24 cellular contexts compared by ENCODE assay signal in the genomic region with DNA sequence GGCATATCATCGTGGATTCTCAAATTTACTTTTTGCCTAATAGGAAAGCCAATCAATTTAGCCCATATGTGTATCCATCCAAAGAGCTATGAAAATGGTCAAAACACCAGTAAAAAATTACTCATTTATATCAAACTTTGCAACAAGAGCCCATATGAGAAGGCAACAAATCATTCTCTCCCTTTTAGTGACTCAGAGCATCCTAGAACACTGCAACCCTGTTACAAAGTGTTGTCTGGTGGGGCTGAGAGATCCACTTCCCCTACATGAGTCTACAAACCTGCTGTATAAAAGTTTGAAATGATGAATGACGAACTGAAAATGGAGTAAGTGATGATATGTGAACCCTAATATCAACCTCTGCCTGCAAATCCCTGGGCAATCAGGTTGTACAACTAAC. TPM values are rescaled to one million over a fixed set of nuclear protein-coding genes. Genes with fewer than 3 reads are reported as not detected.
DNase-seq lines count a peak whose midpoint lies in the region; ATAC-seq, FAIRE-seq and TF ChIP-seq lines count a peak whose summit lies in the region.
"Had no signal": no experiment of that assay in that cellular context is flagged by ENCODE, and none has a peak within 500 bp of the region (broad histone marks: within the 10 kb centered on the region; RNA-seq: fewer than 3 reads in every experiment).

No MANE protein-coding gene starts in this region.

- H3K27ac ChIP-seq in IMR-90 (ENCODE audit: insufficient read depth, low read length) (no peak overlapping the region), esophagus muscularis mucosa (replicated peaks in 1 of 4) (peak overlapping the region; percentile 67 to 95 (median 85)), suprapubic skin (peak overlapping the region; percentile 53), kidney (ENCODE audit: low read depth in 2 of 2, low read length in 2 of 2) (no peak overlapping the region)
- H3K27ac ChIP-seq: BLaER1 treated with 17β-estradiol and CSF1 and Interleukin-3, amounts not matched to agents 10 nM and 100 nM; pancreas; right lobe of liver had no signal

- no peaks in the 10 kb centered on the region for H3K27me3 Mint-ChIP-seq in neural crest cell (ENCODE audit: low read depth)
- H3K27me3 Mint-ChIP-seq: memory B cell; stimulated activated naive CD8-positive, alpha-beta T cell treated with anti-CD3 and anti-CD28 coated beads, Interleukin-15, Interleukin-2, amounts not matched to agents 100 ng/mL and 50 ng/mL, for 24 hours; T-cell had no signal

- peaks cover 13% of the 10 kb centered on the region for H3K9me1 ChIP-seq in IMR-90 (ENCODE audit: insufficient read depth, low read length)

- no peak overlapping the region for H3K9ac ChIP-seq in IMR-90 (ENCODE audit: low read depth, low read length)
- H3K9ac ChIP-seq in kidney (ENCODE audit: low read length in 2 of 2), result no peak overlapping the region
- H3K9ac ChIP-seq: BLaER1 treated with 17β-estradiol and CSF1 and Interleukin-3, amounts not matched to agents 10 nM and 100 nM had no signal

- FAIRE-seq in kidney (lab: Jason Lieb, UNC), result no peak
- FAIRE-seq: bronchial epithelial cell, pancreas had no signal

- no peak overlapping the region for H3K4me2 ChIP-seq in IMR-90 (ENCODE audit: low read depth, low read length)
- H3K4me2 ChIP-seq: BLaER1 treated with 17β-estradiol and CSF1 and Interleukin-3, amounts not matched to agents 10 nM and 100 nM had no signal

- TF ChIP-seq EP300 in esophagus muscularis mucosa (IDR thresholded peaks at IDR 0.05) (no peak), suprapubic skin (IDR thresholded peaks at IDR 0.05) (no peak)

- H3K56ac ChIP-seq in IMR-90 (ENCODE audit: extremely low read depth, insufficient read depth, low read length), result no peak overlapping the region

- dilution Hi-C loops in IMR-90 (cut with HindIII; ENCODE audit: low sequenced_read_pairs, unreplicated experiment), result loop anchor here (25.0 kb wide), 1 partner anchor 89 kb away; no protein-coding TSS in a partner anchor

- peak overlapping the region; percentile 43; the same call in 1 of the 2 replicates for H3K18ac ChIP-seq in IMR-90 (ENCODE audit: low read depth, low read length)

- WGBS in IMR-90 (ENCODE audit: extremely low coverage in 2 of 2, insufficient read length in 1 of 2), 2 experiments, result no CpG with 5 or more reads among the region's 2 CpGs
- WGBS in esophagus muscularis mucosa, result 87% methylated on average over 2 of the region's 2 CpGs
- WGBS in suprapubic skin, result 79% methylated on average over 2 of the region's 2 CpGs

- DNase-seq in IMR-90 (peak; percentile 31), esophagus muscularis mucosa (ENCODE audit: extremely low spot score) (no peak), neural crest cell (ENCODE audit: low read depth, low spot score) (no peak), suprapubic skin (ENCODE audit: low spot score in 2 of 2) (no peak), SW 1271 (lab: John Stamatoyannopoulos, UW) (no peak), kidney (no peak), NCI-H345 treated with DMSO at 0.1 percent for 48 hours (lab: John Stamatoyannopoulos, UW; ENCODE audit: unreplicated experiment) (no peak)
- DNase-seq: activated CD4-positive, CD25-positive, alpha-beta regulatory T cell treated with anti-CD3 and anti-CD28 coated beads, Interleukin-2, amount 50 U/mL, for 72 hours; activated gamma-delta T cell; Caco-2; DMS79; KG1; MM.1S; naive thymus-derived CD8-positive, alpha-beta T cell; NCI-H1417; NCI-H510A treated with DMSO at 0.1 percent for 48 hours; pancreas; right lobe of liver; SHP77 treated with DMSO at 0.1 percent for 48 hours; T-cell had no signal

- no peak overlapping the region for H3K4me3 Mint-ChIP-seq in neural crest cell
- H3K4me3 Mint-ChIP-seq: memory B cell; naive thymus-derived CD8-positive, alpha-beta T cell; stimulated activated naive CD8-positive, alpha-beta T cell treated with anti-CD3 and anti-CD28 coated beads, Interleukin-15, Interleukin-2, amounts not matched to agents 100 ng/mL and 50 ng/mL, for 24 hours; T-cell had no signal

- peaks cover 8% of the 10 kb centered on the region; the same call in 1 of the 2 replicates for H4K20me1 ChIP-seq in IMR-90 (ENCODE audit: insufficient read depth, low read length)
- H4K20me1 ChIP-seq: BLaER1 treated with 17β-estradiol and CSF1 and Interleukin-3, amounts not matched to agents 10 nM and 100 nM had no signal

- CTCF ChIA-PET in IMR-90 (lab: Yijun Ruan, JAX), result no interaction called here

- peak overlapping the region; percentile 30; the same call in 1 of the 2 replicates for H4K91ac ChIP-seq in IMR-90 (ENCODE audit: insufficient read depth, low read depth, low read length)

- peaks cover 13% of the 10 kb centered on the region for H3K36me3 Mint-ChIP-seq in neural crest cell (ENCODE audit: low read depth)
- H3K36me3 Mint-ChIP-seq: memory B cell; naive thymus-derived CD8-positive, alpha-beta T cell; T-cell had no signal

- H3K27me3 ChIP-seq in IMR-90 (ENCODE audit: control insufficient read depth, insufficient read depth, low read length), result no peaks in the 10 kb centered on the region
- H3K27me3 ChIP-seq in esophagus muscularis mucosa, result no peaks in the 10 kb centered on the region
- H3K27me3 ChIP-seq in suprapubic skin, result no peaks in the 10 kb centered on the region
- H3K27me3 ChIP-seq: BLaER1 treated with 17β-estradiol and CSF1 and Interleukin-3, amounts not matched to agents 10 nM and 100 nM; pancreas; right lobe of liver had no signal

- peak overlapping the region in 1 of 2 experiments; percentile 16; a peak in 1 of 4 replicates for H4K8ac ChIP-seq in IMR-90 (ENCODE audit: low read depth in 2 of 2, low read length in 2 of 2)

- H3K79me1 ChIP-seq in IMR-90 (ENCODE audit: low read depth in 1 of 2, low read length in 2 of 2), result peaks cover 0 to 14% of the 10 kb centered on the region in 2 experiments; a peak in 3 of 4 replicates

- TF ChIP-seq POLR2A in IMR-90 (IDR thresholded peaks at IDR 0.05; ENCODE audit: low read depth, low read length) (no peak), esophagus muscularis mucosa (IDR thresholded peaks at IDR 0.05; ENCODE audit: low read depth) (no peak), suprapubic skin (IDR thresholded peaks at IDR 0.05) (no peak)

- no peak for TF ChIP-seq RAD21 in IMR-90 (IDR thresholded peaks at IDR 0.05; ENCODE audit: low read length)

- no peak overlapping the region for H2AFZ ChIP-seq in IMR-90 (replicated peaks; ENCODE audit: low read length, poor library complexity)

- peak overlapping the region; percentile 19; the same call in 1 of the 2 replicates for H3K4ac ChIP-seq in IMR-90 (ENCODE audit: low read depth, low read length)

- no peak overlapping the region for H2AK9ac ChIP-seq in IMR-90 (replicated peaks; ENCODE audit: low read depth, low read length, poor library complexity)

- intact Hi-C loops in IMR-90 (cut with micrococcal nuclease), result loop anchor here (5.0 kb wide), 1 partner anchor 89 kb away; no protein-coding TSS in a partner anchor
- intact Hi-C loops in esophagus muscularis mucosa (cut with DNase I), result loop anchor here (5.0 kb wide), 1 partner anchor 89 kb away; no protein-coding TSS in a partner anchor
- intact Hi-C loops in kidney (cut with DNase I), result no loop called here

- peaks cover 16% of the 10 kb centered on the region for H3K4me1 ChIP-seq in IMR-90 (ENCODE audit: control insufficient read depth, insufficient read depth, low read length)
- peaks cover 86 to 100% (median 97%) of the 10 kb centered on the region in 4 donors for H3K4me1 ChIP-seq in esophagus muscularis mucosa
- H3K4me1 ChIP-seq in suprapubic skin, result peaks cover 54% of the 10 kb centered on the region
- H3K4me1 ChIP-seq in kidney (ENCODE audit: control insufficient read depth in 1 of 2, insufficient read depth in 1 of 2, low read depth in 1 of 2, low read length in 2 of 2), result peaks cover 5 to 13% of the 10 kb centered on the region in 2 donors
- H3K4me1 ChIP-seq: pancreas, right lobe of liver had no signal

- H2BK120ac ChIP-seq in IMR-90 (ENCODE audit: low read depth, low read length), result no peak overlapping the region

- BruUV-seq in IMR-90 (replicated peaks; lab: Mats Ljungman, UMichigan), result no TSS peak

- H3K27ac Mint-ChIP-seq in neural crest cell (ENCODE audit: unreplicated experiment), result peak overlapping the region; percentile 96
- H3K27ac Mint-ChIP-seq: memory B cell; naive thymus-derived CD8-positive, alpha-beta T cell; stimulated activated naive CD8-positive, alpha-beta T cell treated with anti-CD3 and anti-CD28 coated beads, Interleukin-15, Interleukin-2, amounts not matched to agents 100 ng/mL and 50 ng/mL, for 24 hours; T-cell had no signal

- no peak overlapping the region; the same call in 1 of the 2 replicates for H3K14ac ChIP-seq in IMR-90 (replicated peaks; ENCODE audit: low read depth, low read length)

- H3K9me3 ChIP-seq in IMR-90 (ENCODE audit: control insufficient read depth, insufficient read depth, low read length), result no peaks in the 10 kb centered on the region
- no peaks in the 10 kb centered on the region for H3K9me3 ChIP-seq in esophagus muscularis mucosa
- no peaks in the 10 kb centered on the region for H3K9me3 ChIP-seq in suprapubic skin
- H3K9me3 ChIP-seq in kidney (ENCODE audit: control insufficient read depth in 1 of 2, low read length in 2 of 2), result no peaks in the 10 kb centered on the region
- H3K9me3 ChIP-seq: BLaER1 treated with 17β-estradiol and CSF1 and Interleukin-3, amounts not matched to agents 10 nM and 100 nM; Caco-2; pancreas; right lobe of liver had no signal

- H2BK20ac ChIP-seq in IMR-90 (ENCODE audit: low read depth, low read length), result peak overlapping the region; percentile 60

- no peak overlapping the region for H4K5ac ChIP-seq in IMR-90 (ENCODE audit: low read depth, low read length)

- no peaks in the 10 kb centered on the region for H3K9me3 Mint-ChIP-seq in neural crest cell
- H3K9me3 Mint-ChIP-seq: stimulated activated naive CD8-positive, alpha-beta T cell treated with anti-CD3 and anti-CD28 coated beads, Interleukin-15, Interleukin-2, amounts not matched to agents 100 ng/mL and 50 ng/mL, for 24 hours had no signal

- H3K36me3 ChIP-seq in IMR-90 (ENCODE audit: control insufficient read depth, insufficient read depth, low read length), result peaks cover 18% of the 10 kb centered on the region
- H3K36me3 ChIP-seq in esophagus muscularis mucosa, result peaks cover 0 to under 1% (median 0%) of the 10 kb centered on the region in 4 donors
- no peaks in the 10 kb centered on the region for H3K36me3 ChIP-seq in suprapubic skin
- H3K36me3 ChIP-seq in kidney (ENCODE audit: control insufficient read depth in 1 of 2, insufficient read depth in 2 of 2, low read length in 2 of 2), result peaks cover 0 to 8% of the 10 kb centered on the region in 2 donors
- H3K36me3 ChIP-seq: BLaER1 treated with 17β-estradiol and CSF1 and Interleukin-3, amounts not matched to agents 10 nM and 100 nM; right lobe of liver had no signal

- peak overlapping the region; percentile 36 for H2BK5ac ChIP-seq in IMR-90 (ENCODE audit: low read depth, low read length, poor library complexity, severe bottlenecking)

- in situ Hi-C loops in IMR-90 (cut with MboI; ENCODE audit: low sequenced_read_pairs), result loop anchor here (25.0 kb wide), 1 partner anchor 89 kb away; no protein-coding TSS in a partner anchor

- H3K4me1 Mint-ChIP-seq in neural crest cell, result peaks cover 12% of the 10 kb centered on the region
- H3K4me1 Mint-ChIP-seq: memory B cell; naive thymus-derived CD8-positive, alpha-beta T cell; T-cell had no signal

- no peak overlapping the region; the same call in 1 of the 2 replicates for H2AK5ac ChIP-seq in IMR-90 (ENCODE audit: low read depth, low read length)

- H3K4me3 ChIP-seq in IMR-90 (ENCODE audit: insufficient read depth, low read depth, low read length) (no peak overlapping the region), esophagus muscularis mucosa (no peak overlapping the region), suprapubic skin (no peak overlapping the region), kidney (ENCODE audit: low read length in 2 of 2) (no peak overlapping the region)
- H3K4me3 ChIP-seq: BLaER1 treated with 17β-estradiol and CSF1 and Interleukin-3, amounts not matched to agents 10 nM and 100 nM; pancreas; right lobe of liver had no signal

- POLR2A ChIA-PET in IMR-90 (lab: Charles Lee; ENCODE audit: unreplicated experiment), result no interaction called here

- no peak for TF ChIP-seq CTCF in IMR-90 (conservative IDR thresholded peaks at IDR 0.05; ENCODE audit: low read depth, low read length)
- no peak for TF ChIP-seq CTCF in esophagus muscularis mucosa (IDR thresholded peaks at IDR 0.05)
- no peak for TF ChIP-seq CTCF in neural crest cell (conservative IDR thresholded peaks at IDR 0.05)
- no peak for TF ChIP-seq CTCF in suprapubic skin (IDR thresholded peaks at IDR 0.05)
- TF ChIP-seq CTCF in kidney (IDR thresholded peaks at IDR 0.05; ENCODE audit: borderline replicate concordance, extremely low read depth, insufficient read depth), result no peak

- no peak overlapping the region for H3K23ac ChIP-seq in IMR-90 (ENCODE audit: low read depth, low read length)

- no peak for ATAC-seq in IMR-90 (ENCODE audit: low read depth)
- ATAC-seq: naive thymus-derived CD8-positive, alpha-beta T cell; right lobe of liver; T-cell had no signal

- H2BK15ac ChIP-seq in IMR-90 (ENCODE audit: low read depth, low read length), result peak overlapping the region; percentile 43; the same call in 1 of the 3 replicates

RNA-seq across cellular contexts. Expression of a gene that starts 23.3 kb away (rescaled TPM):
- total RNA-seq in IMR-90 (2012; rRNA removed), result 17.0 and 17.8 TPM in 2 replicates
- 9.4 and 10.3 TPM in 2 replicates for polyA plus RNA-seq in IMR-90 (2012; rRNA removed)
- polyA plus RNA-seq in IMR-90 (2012; cell fraction: cytosol; rRNA removed), result 7.3 and 11.3 TPM in 2 replicates
- 14.4 and 24.7 TPM in 2 replicates for polyA plus RNA-seq in IMR-90 (2012; cell fraction: nucleus; rRNA removed; ENCODE audit: low replicate concordance)
- total RNA-seq in esophagus muscularis mucosa, result 100 to 1,000 TPM; 149 to 314 (median 220) TPM
- total RNA-seq in neural crest cell, result 11.3 and 12.2 TPM in 2 replicates
- 10 to 100 TPM in 3 of 4 donors, 1 to 10 TPM in 1; 9.2 to 33.3 (median 13.7) TPM for total RNA-seq in suprapubic skin
- total RNA-seq in kidney, result 13.2 TPM
- 9.5 TPM for polyA plus RNA-seq in kidney (ENCODE audit: insufficient read depth, low read depth, low replicate concordance)
- total RNA-seq: naive thymus-derived CD8-positive, alpha-beta T cell had no signal
- polyA plus RNA-seq: naive thymus-derived CD8-positive, alpha-beta T cell had no signal

Comparison
In these comparisons a context has a peak if more than half of its experiments do, and no peak if none do; other contexts are left out.
1. H3K27ac ChIP-seq: peak in esophagus muscularis mucosa (4 of 4) and suprapubic skin (single experiment); none in IMR-90 (single experiment) and kidney (0 of 2).